8 cellular contexts compared by ENCODE assay signal in genomic region chr15:33194704-33195261, GRCh38. TPM values are rescaled to one million over a fixed set of nuclear protein-coding genes. Genes with fewer than 3 reads are reported as not detected.
A peak's percentile ranks its signal among the peaks of the same experiment; 100 is the strongest.
DNase-seq lines count a peak whose midpoint lies in the region; ATAC-seq and TF ChIP-seq lines count a peak whose summit lies in the region.

Gene FMN1, minus strand, starts transcription at chr15:33194714. Its CDS starts 39,800 bp downstream, at chr15:33154914.

- no peaks in the 10 kb centered on the region for H3K9me3 Mint-ChIP-seq in CD4-positive, CD25-positive, alpha-beta regulatory T cell
- H3K9me3 Mint-ChIP-seq in naive thymus-derived CD4-positive, alpha-beta T cell: peaks cover 0 to 4% (median 0%) of the 10 kb centered on the region in 11 donors

- peak within 1 kb of the TSS; percentile 24 for H3K27ac ChIP-seq in CD4-positive, CD25-positive, alpha-beta regulatory T cell (ENCODE audit: insufficient read depth, low read length, poor library complexity, severe bottlenecking)
- H3K27ac ChIP-seq in naive thymus-derived CD4-positive, alpha-beta T cell (ENCODE audit: low read depth, low read length): peak within 1 kb of the TSS; percentile 59

- TF ChIP-seq CTCF in fibroblast of pulmonary artery (IDR thresholded peaks at IDR 0.05; ENCODE audit: low read length, missing control alignments): no peak

- CTCF ChIA-PET in naive thymus-derived CD4-positive, alpha-beta T cell (lab: Charles Lee): no interaction called here

- H3K27me3 ChIP-seq in CD4-positive, CD25-positive, alpha-beta regulatory T cell (ENCODE audit: control insufficient read depth, insufficient read depth, low read length): peaks cover 2% of the 10 kb centered on the region
- no peaks in the 10 kb centered on the region for H3K27me3 ChIP-seq in naive thymus-derived CD4-positive, alpha-beta T cell (ENCODE audit: control insufficient read depth in 2 of 2, insufficient read depth in 2 of 2, low read length in 2 of 2)

- no peaks in the 10 kb centered on the region for H3K36me3 ChIP-seq in CD4-positive, CD25-positive, alpha-beta regulatory T cell (ENCODE audit: control insufficient read depth, insufficient read depth, low read length)
- H3K36me3 ChIP-seq in naive thymus-derived CD4-positive, alpha-beta T cell (ENCODE audit: control insufficient read depth in 2 of 3, insufficient read depth in 3 of 3, low read length in 3 of 3): no peaks in the 10 kb centered on the region

- H3K4me3 Mint-ChIP-seq in CD4-positive, CD25-positive, alpha-beta regulatory T cell: peak within 1 kb of the TSS; percentile 84 to 87 (median 86)
- H3K4me3 Mint-ChIP-seq in naive thymus-derived CD4-positive, alpha-beta T cell: peak within 1 kb of the TSS; percentile 71 to 92 (median 85)

- H3K36me3 Mint-ChIP-seq in CD4-positive, CD25-positive, alpha-beta regulatory T cell: no peaks in the 10 kb centered on the region
- no peaks in the 10 kb centered on the region for H3K36me3 Mint-ChIP-seq in naive thymus-derived CD4-positive, alpha-beta T cell

- peaks cover 4 to 18% (median 7%) of the 10 kb centered on the region in 4 donors for H3K4me1 Mint-ChIP-seq in CD4-positive, CD25-positive, alpha-beta regulatory T cell
- H3K4me1 Mint-ChIP-seq in naive thymus-derived CD4-positive, alpha-beta T cell: peaks cover 4 to 22% (median 14%) of the 10 kb centered on the region in 7 donors

- DNase-seq in CD4-positive, CD25-positive, alpha-beta regulatory T cell: peak; percentile 79 to 93 (median 87)
- DNase-seq in HS-27A (ENCODE audit: low read depth): peak; percentile 62
- DNase-seq in RKO (ENCODE audit: low spot score): peak; percentile 63
- DNase-seq in activated effector memory CD4-positive, alpha-beta T cell treated with anti-CD3 and anti-CD28 coated beads, Interleukin-2, amount 50 U/mL, for 16 hours: peak; percentile 96
- DNase-seq in fibroblast of pulmonary artery (ENCODE audit: low read depth): peak; percentile 89
- DNase-seq in naive thymus-derived CD4-positive, alpha-beta T cell: peak; percentile 61 to 92 (median 84)
- DNase-seq in stimulated activated CD8-positive, alpha-beta memory T cell treated with anti-CD3 and anti-CD28 coated beads, Interleukin-7, amount 100 ng/mL, for 24 hours (ENCODE audit: low read depth): peak; percentile 83

- H3K4me1 ChIP-seq in CD4-positive, CD25-positive, alpha-beta regulatory T cell (ENCODE audit: control insufficient read depth, insufficient read depth, low read length, poor library complexity, severe bottlenecking): peaks cover 10% of the 10 kb centered on the region
- H3K4me1 ChIP-seq in naive thymus-derived CD4-positive, alpha-beta T cell (ENCODE audit: control insufficient read depth in 2 of 2, insufficient read depth in 2 of 2, low read length in 2 of 2): peaks cover 0 to 9% of the 10 kb centered on the region in 2 donors

- peaks cover 19% of the 10 kb centered on the region for H3K27me3 Mint-ChIP-seq in CD4-positive, CD25-positive, alpha-beta regulatory T cell
- H3K27me3 Mint-ChIP-seq in naive thymus-derived CD4-positive, alpha-beta T cell: peaks cover 0 to 40% (median 0%) of the 10 kb centered on the region in 5 donors

- peak within 1 kb of the TSS; percentile 63 to 88 (median 74) for H3K27ac Mint-ChIP-seq in CD4-positive, CD25-positive, alpha-beta regulatory T cell
- H3K27ac Mint-ChIP-seq in naive thymus-derived CD4-positive, alpha-beta T cell: peak within 1 kb of the TSS in 8 of 9 donors; percentile 77 to 95 (median 82)

- peak within 1 kb of the TSS; percentile 70 for H3K4me3 ChIP-seq in CD4-positive, CD25-positive, alpha-beta regulatory T cell (ENCODE audit: low read depth, low read length)
- peak within 1 kb of the TSS; percentile 59 for H3K4me3 ChIP-seq in fibroblast of pulmonary artery (replicated peaks; ENCODE audit: low read depth, low read length)
- H3K4me3 ChIP-seq in naive thymus-derived CD4-positive, alpha-beta T cell (ENCODE audit: low read length): peak within 1 kb of the TSS; percentile 83

- H3K9me3 ChIP-seq in CD4-positive, CD25-positive, alpha-beta regulatory T cell (ENCODE audit: control insufficient read depth in 2 of 2, low read length in 2 of 2): no peaks in the 10 kb centered on the region
- no peaks in the 10 kb centered on the region for H3K9me3 ChIP-seq in naive thymus-derived CD4-positive, alpha-beta T cell (ENCODE audit: control insufficient read depth in 2 of 3, low read length in 3 of 3)

- peak; percentile 99 to 100 for ATAC-seq in CD4-positive, CD25-positive, alpha-beta regulatory T cell (ENCODE audit: low read depth in 2 of 2)
- peak; percentile 89 for ATAC-seq in GM19468 (IDR thresholded peaks at IDR 0.05; ENCODE audit: extremely low read depth, unreplicated experiment)
- peak; percentile 100 for ATAC-seq in naive thymus-derived CD4-positive, alpha-beta T cell

- POLR2A ChIA-PET in naive thymus-derived CD4-positive, alpha-beta T cell (lab: Charles Lee): interaction anchor here (0.6 kb wide), 1 partner anchor 32 kb away, joined by 4 read pairs; no protein-coding TSS in a partner anchor

- intact Hi-C loops in naive thymus-derived CD4-positive, alpha-beta T cell (cut with micrococcal nuclease): loop anchor here in 1 of 2 donors (1.0 to 10.0 kb wide), 3 partner anchors 8 to 840 kb away; partner anchors contain the start of gene AVEN

RNA-seq across cellular contexts. Expression of gene FMN1, which starts in this region (rescaled TPM):
- total RNA-seq in CD4-positive, CD25-positive, alpha-beta regulatory T cell: 8.9 TPM
- under 1 TPM in 2 of 4 donors, not detected in 2; 0.32 to 0.36 TPM for polyA plus RNA-seq in CD4-positive, CD25-positive, alpha-beta regulatory T cell
- 10 to 100 TPM in 2 of 5 experiments, under 1 TPM in 3; 0.02 to 32.2 (median 0.70) TPM for total RNA-seq in naive thymus-derived CD4-positive, alpha-beta T cell
- polyA plus RNA-seq in naive thymus-derived CD4-positive, alpha-beta T cell: 1 to 10 TPM in 1 of 2 donors, not detected in 1; 1.4 TPM

Comparison
In these comparisons a context has a peak if more than half of its experiments do, and no peak if none do; other contexts are left out.
1. Peak in every context shown above with its lines: DNase-seq, ATAC-seq, H3K4me3 ChIP-seq and H3K27ac ChIP-seq.